Comparison of ENCODE assay signal across 10 cellular contexts in genomic region chr5:176886336-176887251, GRCh38.
"Had no signal": no experiment of that assay in that cellular context is flagged by ENCODE, and none has a peak within 500 bp of the region (broad histone marks: within the 10 kb centered on the region; RNA-seq: fewer than 3 reads in every experiment).

No MANE protein-coding gene starts in this region.

- H3K4me1 ChIP-seq: body of pancreas, stomach, thyroid gland, vagina had no signal

- H3K36me3 ChIP-seq: stomach, thyroid gland, vagina had no signal

- H3K27me3 ChIP-seq: body of pancreas, thyroid gland, vagina had no signal

- H3K27ac ChIP-seq: body of pancreas, stomach, thyroid gland, vagina had no signal

- H3K4me3 ChIP-seq: body of pancreas, lung, stomach, thyroid gland, vagina had no signal

- ATAC-seq: body of pancreas; naive thymus-derived CD4-positive, alpha-beta T cell had no signal

- H3K9me3 ChIP-seq: body of pancreas, stomach, thyroid gland, vagina had no signal

- DNase-seq: activated CD4-positive, alpha-beta T cell treated with anti-CD3 and anti-CD28 coated beads, Interleukin-2, amount 10 ng/mL, durations not matched to agents 7 days and 5 days; activated CD8-positive, alpha-beta memory T cell treated with anti-CD3 and anti-CD28 coated beads for 24 hours; erythroblast; naive thymus-derived CD4-positive, alpha-beta T cell; stomach; T-helper 9 cell; thyroid gland had no signal
